In the genomic region with DNA sequence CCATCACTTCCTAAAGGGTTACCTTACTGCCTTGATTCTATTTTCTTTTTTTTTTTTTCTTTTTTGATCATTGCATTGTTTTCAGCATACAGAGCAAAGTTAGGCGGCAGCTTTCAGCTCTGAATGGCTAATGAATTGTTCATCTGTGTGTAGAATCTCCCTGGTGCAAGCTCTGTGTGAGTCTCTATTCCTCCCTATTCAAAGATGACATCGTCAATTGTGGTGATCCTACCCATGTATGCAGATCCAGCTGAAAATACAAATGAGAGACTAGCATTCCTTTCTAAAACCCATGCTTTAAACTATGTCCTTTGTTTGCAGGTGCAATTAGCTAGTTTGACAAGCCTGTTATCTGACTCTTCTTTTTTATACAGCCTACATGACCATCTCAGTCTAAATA, we compare ENCODE assay signal across 20 cellular contexts.
"Had no signal": no experiment of that assay in that cellular context is flagged by ENCODE, and none has a peak within 500 bp of the region (broad histone marks: within the 10 kb centered on the region; RNA-seq: fewer than 3 reads in every experiment).

No MANE protein-coding gene starts in this region.

- H3K27me3 ChIP-seq: ascending aorta, dorsolateral prefrontal cortex, esophagus muscularis mucosa, right atrium auricular region, spleen, thyroid gland had no signal

- DNase-seq: activated CD4-positive, alpha-beta memory T cell treated with anti-CD3 and anti-CD28 coated beads for 36 hours; activated CD4-positive, alpha-beta T cell treated with anti-CD3 and anti-CD28 coated beads for 48 hours; activated CD4-positive, CD25-positive, alpha-beta regulatory T cell; activated effector memory CD4-positive, alpha-beta T cell treated with anti-CD3 and anti-CD28 coated beads, Interleukin-2, amount 50 U/mL, for 16 hours; activated naive CD4-positive, alpha-beta T cell treated with anti-CD3 and anti-CD28 coated beads, Interleukin-2, amount 50 U/mL, for 16 hours; central memory CD4-positive, alpha-beta T cell; dorsolateral prefrontal cortex; left cardiac atrium; naive B cell; spleen; stimulated activated CD4-positive, alpha-beta T cell treated with anti-CD3 and anti-CD28 coated beads, Interleukin-4, amount 100 ng/mL, for 1 hour; stimulated activated naive CD4-positive, alpha-beta T cell treated with Interleukin-2 at 50 U/mL for 16 hours; SW 1271; T-helper 17 cell; thyroid gland had no signal

- H3K27ac Mint-ChIP-seq: activated CD4-positive, alpha-beta memory T cell treated with anti-CD3 and anti-CD28 coated beads for 36 hours; memory B cell; T-helper 17 cell had no signal

- H3K36me3 ChIP-seq: ascending aorta, esophagus muscularis mucosa, prostate gland, right atrium auricular region, thyroid gland had no signal

- H3K9me3 ChIP-seq: ascending aorta, esophagus muscularis mucosa, prostate gland, right atrium auricular region, spleen, thyroid gland had no signal

- ATAC-seq: left cardiac atrium, T-helper 17 cell had no signal

- H3K27me3 Mint-ChIP-seq: activated CD4-positive, alpha-beta memory T cell treated with anti-CD3 and anti-CD28 coated beads for 36 hours; memory B cell; naive B cell; T-helper 17 cell had no signal

- H3K4me3 Mint-ChIP-seq: activated CD4-positive, alpha-beta memory T cell treated with anti-CD3 and anti-CD28 coated beads for 36 hours; memory B cell; naive B cell; T-helper 17 cell had no signal

- H3K4me1 ChIP-seq: ascending aorta, esophagus muscularis mucosa, prostate gland, right atrium auricular region, spleen, thyroid gland had no signal

- H3K4me3 ChIP-seq: ascending aorta, dorsolateral prefrontal cortex, esophagus muscularis mucosa, prostate gland, right atrium auricular region, spleen, thyroid gland had no signal
